Comparison of ENCODE assay signal across 28 cellular contexts in the genomic region with DNA sequence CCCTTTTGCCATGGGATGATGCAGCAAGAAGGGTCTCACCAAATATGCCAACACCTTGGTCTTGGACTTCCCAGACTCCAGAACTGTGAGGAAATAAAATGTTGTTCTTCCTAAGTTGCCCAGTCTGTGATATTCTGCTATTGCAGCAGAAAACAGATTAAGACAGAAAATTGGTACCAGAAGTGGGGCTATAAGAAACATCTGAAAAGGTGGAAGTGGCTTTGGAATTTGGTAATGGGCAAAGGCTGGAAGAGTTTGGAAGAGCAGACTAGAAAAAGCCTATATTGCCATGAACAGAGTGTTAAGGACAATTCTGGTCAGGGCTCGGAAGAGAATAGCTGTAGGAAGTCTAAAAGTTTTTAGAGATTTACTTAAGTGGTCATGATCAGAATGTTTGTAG.
"Had no signal": no experiment of that assay in that cellular context is flagged by ENCODE, and none has a peak within 500 bp of the region (broad histone marks: within the 10 kb centered on the region; RNA-seq: fewer than 3 reads in every experiment).

No MANE protein-coding gene starts in this region.

- H3K4me3 ChIP-seq: left lung, lung, pancreas, prostate gland, sigmoid colon, spleen, suprapubic skin, thoracic aorta, tibial artery, upper lobe of right lung had no signal

- H3K27me3 ChIP-seq: left lung, pancreas, sigmoid colon, spleen, suprapubic skin, tibial artery, upper lobe of right lung had no signal

- H3K4me3 Mint-ChIP-seq: mesothelial cell of epicardium; nephron; neural crest cell; stimulated activated effector memory CD8-positive, alpha-beta T cell treated with anti-CD3 and anti-CD28 coated beads, Interleukin-12 subunit alpha, Interleukin-12 subunit beta, amount 100 ng/mL, for 72 hours; stimulated activated naive CD8-positive, alpha-beta T cell treated with anti-CD3 and anti-CD28 coated beads, Interleukin-15, Interleukin-2, amounts not matched to agents 100 ng/mL and 50 ng/mL, for 24 hours had no signal

- H3K9me3 ChIP-seq: left lung, pancreas, prostate gland, sigmoid colon, thoracic aorta, upper lobe of right lung had no signal

- DNase-seq: hippocampal formation; kidney glomerular epithelial cell; left cardiac atrium; left lung; mesendoderm; naive B cell; nucleus accumbens; pancreas; posterior cingulate gyrus; retina; right cardiac atrium; sigmoid colon; small intestine; spleen; stimulated activated CD4-positive, alpha-beta T cell treated with anti-CD3 and anti-CD28 coated beads, Interleukin-4, amount 100 ng/mL, for 24 hours; stimulated activated naive CD4-positive, alpha-beta T cell; tibial artery; trophoblast cell; upper lobe of right lung had no signal

- H3K27ac Mint-ChIP-seq: mesothelial cell of epicardium; nephron; stimulated activated effector memory CD8-positive, alpha-beta T cell treated with anti-CD3 and anti-CD28 coated beads, Interleukin-12 subunit alpha, Interleukin-12 subunit beta, amount 100 ng/mL, for 72 hours had no signal

- ATAC-seq: left cardiac atrium, pancreas, right cardiac atrium had no signal

- H3K27ac ChIP-seq: left lung, pancreas, prostate gland, sigmoid colon, spleen, suprapubic skin, thoracic aorta, tibial artery, upper lobe of right lung had no signal

- H3K4me1 ChIP-seq: left lung, pancreas, prostate gland, sigmoid colon, spleen, suprapubic skin, tibial artery, upper lobe of right lung had no signal

- H3K27me3 Mint-ChIP-seq: naive B cell; stimulated activated naive CD8-positive, alpha-beta T cell treated with anti-CD3 and anti-CD28 coated beads, Interleukin-15, Interleukin-2, amounts not matched to agents 100 ng/mL and 50 ng/mL, for 24 hours had no signal

- H3K4me1 Mint-ChIP-seq: mesothelial cell of epicardium, nephron, neural crest cell had no signal

- H3K36me3 ChIP-seq: left lung, pancreas, prostate gland, sigmoid colon, suprapubic skin, thoracic aorta, tibial artery, upper lobe of right lung had no signal
